1 cellular context compared by ENCODE assay signal in genomic region chr2:165238295-165238694, GRCh38.
A peak's percentile ranks its signal among the peaks of the same experiment; 100 is the strongest.
TF ChIP-seq lines count a peak whose summit lies in the region.

No MANE protein-coding gene starts in this region.

TF ChIP-seq in HepG2, 621 proteins besides CTCF, POLR2A, EP300 and RAD21 (continued from another document):
- TF ChIP-seq ARID3A (IDR thresholded peaks at IDR 0.05; ENCODE audit: low read depth, low read length) (peak; percentile 96), MIER2 (CRISPR knock-in tag; IDR thresholded peaks at IDR 0.05) (peak; percentile 93), FOSL1 (CRISPR knock-in tag; IDR thresholded peaks at IDR 0.05; ENCODE audit: borderline replicate concordance) (no peak), TSC22D2 (CRISPR knock-in tag; IDR thresholded peaks at IDR 0.05; ENCODE audit: borderline replicate concordance) (no peak), ONECUT2 (CRISPR knock-in tag; IDR thresholded peaks at IDR 0.05) (peak; percentile 40; the same call in 1 of the 2 replicates), HNF4A (CRISPR knock-in tag; IDR thresholded peaks at IDR 0.05) (no peak), REL (CRISPR knock-in tag; conservative IDR thresholded peaks at IDR 0.05) (no peak), ZC3H13 (CRISPR knock-in tag; IDR thresholded peaks at IDR 0.05) (no peak), ZNF775 (CRISPR knock-in tag; IDR thresholded peaks at IDR 0.05; ENCODE audit: borderline replicate concordance) (no peak), MEIS1 (CRISPR knock-in tag; IDR thresholded peaks at IDR 0.05; ENCODE audit: borderline replicate concordance) (no peak)
TF ChIP-seq in HepG2: peak in this region for 12.
